ENCODE assay signal across 8 cellular contexts in the genomic region with DNA sequence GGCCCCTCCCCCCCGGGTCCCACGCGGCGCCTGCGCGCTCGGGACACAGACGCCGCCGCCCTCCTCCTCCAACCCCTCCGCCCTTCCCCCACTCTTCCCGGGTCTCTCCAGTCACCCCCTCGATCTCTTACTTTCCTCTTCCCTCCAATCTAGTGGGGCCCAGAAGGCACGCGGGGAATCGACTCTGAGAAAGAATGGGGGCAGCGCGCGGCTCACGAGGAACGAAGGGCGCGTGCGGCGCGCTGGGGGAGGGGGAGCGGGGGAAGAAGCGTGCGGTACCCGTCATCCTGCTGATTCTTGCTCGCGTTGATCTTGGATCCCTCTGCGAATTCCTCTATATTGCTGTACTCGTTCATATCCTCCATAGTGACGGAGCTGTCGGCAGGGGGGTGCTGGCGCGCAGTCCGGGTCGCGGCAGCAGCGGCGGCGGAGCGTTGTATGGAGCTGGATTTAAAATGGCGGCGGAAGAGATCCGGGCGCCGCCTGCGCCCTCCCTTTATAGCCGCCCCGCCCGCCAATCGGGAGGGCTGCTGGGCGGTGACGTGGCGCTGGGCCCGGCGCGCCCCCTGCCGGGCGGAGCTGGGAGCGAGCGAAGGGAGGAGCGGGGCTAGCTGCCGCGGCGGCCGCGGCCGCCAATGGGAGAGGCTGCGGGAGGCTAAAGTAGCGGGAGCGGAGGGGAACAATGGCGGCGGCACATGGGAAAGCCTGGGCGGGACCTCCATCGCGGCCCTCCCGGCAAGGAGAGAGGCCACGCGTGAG. TPM values are rescaled to one million over a fixed set of nuclear protein-coding genes. Genes with fewer than 3 reads are reported as not detected.
A peak's percentile ranks its signal among the peaks of the same experiment; 100 is the strongest.
DNase-seq lines count a peak whose midpoint lies in the region; ATAC-seq, FAIRE-seq and TF ChIP-seq lines count a peak whose summit lies in the region.

No MANE protein-coding gene starts in this region.

- H3K9me3 ChIP-seq in SU-DHL-6 (ENCODE audit: insufficient read depth, low read length), result no peaks in the 10 kb centered on the region
- no peaks in the 10 kb centered on the region for H3K9me3 ChIP-seq in adipocyte (ENCODE audit: control insufficient read depth, low read length)
- no peaks in the 10 kb centered on the region for H3K9me3 ChIP-seq in heart right ventricle
- no peaks in the 10 kb centered on the region for H3K9me3 ChIP-seq in prostate gland

- peaks cover 43% of the 10 kb centered on the region for H4K20me1 ChIP-seq in SU-DHL-6 (ENCODE audit: low read depth, low read length)

- ATAC-seq in HG02798 (IDR thresholded peaks at IDR 0.05; ENCODE audit: poor library complexity, unreplicated experiment), result peak; percentile 70
- peak; percentile 84 to 94 (median 90) for ATAC-seq in heart right ventricle

- peak; percentile 86 for DNase-seq in GM12891 (ENCODE audit: insufficient read length, low spot score)
- DNase-seq in NCI-H1417 (lab: John Stamatoyannopoulos, UW), result peak; percentile 95 to 97 (median 96)
- peak; percentile 96 for DNase-seq in adipocyte (ENCODE audit: low read depth)
- peak; percentile 91 to 95 for DNase-seq in heart right ventricle
- peak; percentile 90 for DNase-seq in prostate gland (ENCODE audit: low spot score)

- H2AFZ ChIP-seq in SU-DHL-6 (ENCODE audit: low read depth, low read length, severe bottlenecking), result no peak overlapping the region

- intact Hi-C loops in heart right ventricle (cut with DNase I), result loop anchor here (1.0 to 10.0 kb wide), 7 partner anchors 42 to 466 kb away; a partner anchor contains a TSS
- intact Hi-C loops in prostate gland (cut with DNase I), result loop anchor here (2.0 kb wide), 1 partner anchor 54 kb away; no protein-coding TSS in a partner anchor

- TF ChIP-seq CTCF in SU-DHL-6 (IDR thresholded peaks at IDR 0.05; ENCODE audit: insufficient read depth, low read length, poor library complexity, severe bottlenecking) (peak; percentile 40), heart right ventricle (IDR thresholded peaks at IDR 0.05) (peak; percentile 94 to 99 (median 99)), prostate gland (IDR thresholded peaks at IDR 0.05) (peak; percentile 95 to 100 (median 99))

- peak overlapping the region; percentile 85 for H3K4me2 ChIP-seq in SU-DHL-6 (ENCODE audit: low read depth, low read length, poor library complexity, severe bottlenecking)

- FAIRE-seq in GM12891 (lab: Jason Lieb, UNC), result peak; percentile 95

- H3K27ac ChIP-seq in SU-DHL-6 (ENCODE audit: low read depth, low read length) (peak overlapping the region; percentile 91), heart right ventricle (peak overlapping the region; percentile 89 to 99 (median 98)), prostate gland (peak overlapping the region; percentile 98), urinary bladder (ENCODE audit: low read depth) (peak overlapping the region; percentile 98)

- H3K79me2 ChIP-seq in SU-DHL-6 (ENCODE audit: insufficient read depth, low read length), result peaks cover 69% of the 10 kb centered on the region

- peak overlapping the region; percentile 67 for H3K4me3 ChIP-seq in SU-DHL-6 (ENCODE audit: insufficient read depth, low read length, poor library complexity, severe bottlenecking)
- peak overlapping the region; percentile 100 for H3K4me3 ChIP-seq in adipocyte (ENCODE audit: low read length)
- peak overlapping the region; percentile 80 to 96 (median 89) for H3K4me3 ChIP-seq in heart right ventricle
- peak overlapping the region; percentile 90 to 96 for H3K4me3 ChIP-seq in prostate gland
- peak overlapping the region; percentile 52 for H3K4me3 ChIP-seq in urinary bladder (ENCODE audit: low read depth, low read length)

- WGBS in heart right ventricle, 2 donors, result 0% methylated on average over 81 to 83 of the region's 83 CpGs
- WGBS in prostate gland, result under 1% methylated on average over 66 of the region's 83 CpGs
- under 1% methylated on average over 83 of the region's 83 CpGs for WGBS in urinary bladder

- H3K36me3 ChIP-seq in SU-DHL-6 (ENCODE audit: low read length) (peaks cover 44% of the 10 kb centered on the region), adipocyte (ENCODE audit: control insufficient read depth, insufficient read depth, low read length, severe bottlenecking) (peaks cover 37% of the 10 kb centered on the region), heart right ventricle (peaks cover 0 to 46% (median 33%) of the 10 kb centered on the region in 9 donors), prostate gland (no peaks in the 10 kb centered on the region), urinary bladder (ENCODE audit: insufficient read depth) (peaks cover 6% of the 10 kb centered on the region)

- peaks cover 32% of the 10 kb centered on the region for H3K4me1 ChIP-seq in adipocyte (ENCODE audit: control insufficient read depth, insufficient read depth, low read length)
- peaks cover 10 to 62% (median 45%) of the 10 kb centered on the region in 9 donors for H3K4me1 ChIP-seq in heart right ventricle
- H3K4me1 ChIP-seq in prostate gland (replicated peaks), result peaks cover 3% of the 10 kb centered on the region
- H3K4me1 ChIP-seq in urinary bladder (ENCODE audit: insufficient read depth), result no peaks in the 10 kb centered on the region

- peak overlapping the region; percentile 97 for H3K9ac ChIP-seq in SU-DHL-6 (ENCODE audit: low read length)
- H3K9ac ChIP-seq in adipocyte (ENCODE audit: low read length), result peak overlapping the region; percentile 98

- H3K9me2 ChIP-seq in SU-DHL-6 (replicated peaks; ENCODE audit: insufficient read depth, low read length), result no peaks in the 10 kb centered on the region

- TF ChIP-seq POLR2A in GM12891 (IDR thresholded peaks at IDR 0.05; ENCODE audit: low read depth, low read length), result peak; percentile 88
- peak; percentile 79 for TF ChIP-seq POLR2A in prostate gland (IDR thresholded peaks at IDR 0.05)

- peaks cover 44% of the 10 kb centered on the region for H3F3A ChIP-seq in SU-DHL-6 (ENCODE audit: insufficient read depth)

- H3K27me3 ChIP-seq in SU-DHL-6 (ENCODE audit: low read length) (no peaks in the 10 kb centered on the region), adipocyte (replicated peaks; ENCODE audit: control insufficient read depth, insufficient read depth, low read length) (no peaks in the 10 kb centered on the region), heart right ventricle (no peaks in the 10 kb centered on the region), prostate gland (replicated peaks; ENCODE audit: insufficient read depth) (no peaks in the 10 kb centered on the region)

TF ChIP-seq in GM12891, 5 proteins besides CTCF, POLR2A, EP300 and RAD21:
- TF ChIP-seq PAX5 (IDR thresholded peaks at IDR 0.05; ENCODE audit: insufficient read depth, low read length, severe bottlenecking), result peak; percentile 37
- peak; percentile 92 for TF ChIP-seq POLR2AphosphoS5 (IDR thresholded peaks at IDR 0.05; ENCODE audit: low read depth, low read length)
- peak; percentile 44; the same call in 1 of the 2 replicates for TF ChIP-seq POU2F2 (IDR thresholded peaks at IDR 0.05; ENCODE audit: low read depth, low read length)
- TF ChIP-seq SPI1 (IDR thresholded peaks at IDR 0.05; ENCODE audit: low read depth, low read length), result no peak
- TF ChIP-seq TAF1 (IDR thresholded peaks at IDR 0.05; ENCODE audit: low read depth, low read length), result peak; percentile 91; the same call in 1 of the 2 replicates

RNA-seq across cellular contexts. Expression of a gene that starts 1.1 kb away (rescaled TPM):
- 282 TPM for polyA plus RNA-seq in GM12891 (2012; ENCODE audit: low read depth, missing spikeins)
- total RNA-seq in heart right ventricle (100 to 1,000 TPM; 129 to 168 (median 148) TPM), prostate gland (100 to 1,000 TPM; 158 to 177 TPM), urinary bladder (195 TPM)
- polyA plus RNA-seq in heart right ventricle (100 to 1,000 TPM; 183 to 184 TPM), urinary bladder (251 TPM)

RNA-seq across cellular contexts. Expression of a gene that starts 1.2 kb away (rescaled TPM):
- 27.0 TPM for polyA plus RNA-seq in GM12891 (2012; ENCODE audit: low read depth, missing spikeins)
- total RNA-seq in heart right ventricle, result 10 to 100 TPM; 13.9 to 18.5 (median 16.3) TPM
- 10 to 100 TPM; 22.6 to 28.1 TPM for polyA plus RNA-seq in heart right ventricle
- total RNA-seq in prostate gland, result 10 to 100 TPM; 28.7 to 38.1 TPM
- total RNA-seq in urinary bladder, result 35.7 TPM
- polyA plus RNA-seq in urinary bladder, result 33.1 TPM

RNA-seq across cellular contexts. Expression of a gene that starts 55.4 kb away (rescaled TPM):
- 260 TPM for polyA plus RNA-seq in GM12891 (2012; ENCODE audit: low read depth, missing spikeins)
- total RNA-seq in heart right ventricle, result 100 to 1,000 TPM; 117 to 144 (median 126) TPM
- polyA plus RNA-seq in heart right ventricle, result 100 to 1,000 TPM; 102 to 110 TPM
- total RNA-seq in prostate gland, result 10 to 100 TPM; 48.7 to 87.3 TPM
- 93.1 TPM for total RNA-seq in urinary bladder
- 171 TPM for polyA plus RNA-seq in urinary bladder

Comparison
In these comparisons a context has a peak if more than half of its experiments do, and no peak if none do; other contexts are left out.
1. Peak in every context shown above with its lines: DNase-seq, ATAC-seq, H3K4me3 ChIP-seq and H3K27ac ChIP-seq.
2. CTCF ChIP-seq: peak in every context shown above with its lines; median percentile 99 in heart right ventricle; 99 in prostate gland; 40 in SU-DHL-6.